ENCODE assay signal across 1 cellular context in the genomic region with DNA sequence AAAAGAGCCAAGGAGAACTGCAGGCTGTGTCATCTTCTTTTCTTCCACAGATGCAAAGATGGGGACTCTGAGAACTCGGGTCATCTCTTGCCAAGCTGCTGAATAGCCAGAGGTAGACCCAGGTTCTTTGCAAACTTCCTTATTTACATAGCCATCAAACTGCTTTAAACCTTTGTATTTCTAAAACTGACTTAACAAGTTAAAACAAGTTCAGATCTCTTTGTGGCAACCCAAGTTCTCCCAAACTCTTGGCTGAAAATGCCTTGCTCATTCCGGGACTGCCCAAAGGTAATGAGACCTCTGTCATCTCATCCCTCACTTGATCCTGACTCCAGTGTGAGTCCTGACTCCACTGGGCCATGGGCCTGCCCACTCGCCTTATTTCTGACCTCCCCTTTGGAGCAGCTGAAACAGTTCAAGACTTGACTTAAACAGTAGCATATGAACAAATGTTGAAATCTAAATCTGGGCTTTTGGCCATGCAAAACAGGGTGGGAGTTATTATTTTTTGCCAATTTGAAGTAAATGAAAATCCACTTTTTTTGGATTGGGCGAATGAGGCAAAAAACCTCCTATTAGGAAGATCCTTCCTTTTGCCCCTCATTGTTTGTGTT.
TF ChIP-seq lines count a peak whose summit lies in the region.

No MANE protein-coding gene starts in this region.

TF ChIP-seq in IMR-90, 13 proteins besides CTCF, POLR2A, EP300 and RAD21 (continued from another document):
- TF ChIP-seq, protein P1, sequence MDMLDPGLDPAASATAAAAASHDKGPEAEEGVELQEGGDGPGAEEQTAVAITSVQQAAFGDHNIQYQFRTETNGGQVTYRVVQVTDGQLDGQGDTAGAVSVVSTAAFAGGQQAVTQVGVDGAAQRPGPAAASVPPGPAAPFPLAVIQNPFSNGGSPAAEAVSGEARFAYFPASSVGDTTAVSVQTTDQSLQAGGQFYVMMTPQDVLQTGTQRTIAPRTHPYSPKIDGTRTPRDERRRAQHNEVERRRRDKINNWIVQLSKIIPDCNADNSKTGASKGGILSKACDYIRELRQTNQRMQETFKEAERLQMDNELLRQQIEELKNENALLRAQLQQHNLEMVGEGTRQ (IDR thresholded peaks at IDR 0.05; ENCODE audit: low read depth, low read length), result no peak
- no peak for TF ChIP-seq MXI1 (IDR thresholded peaks at IDR 0.05; ENCODE audit: borderline replicate concordance, low read depth, low read length)
- no peak for TF ChIP-seq SMC3 (IDR thresholded peaks at IDR 0.05; ENCODE audit: low read depth, low read length)
- no peak for TF ChIP-seq NFE2L2 (IDR thresholded peaks at IDR 0.05; ENCODE audit: low read depth, low read length)
- no peak for TF ChIP-seq MAZ (IDR thresholded peaks at IDR 0.05; ENCODE audit: borderline replicate concordance, low read depth, low read length)
